Comparison of ENCODE assay signal across 34 cellular contexts in the genomic region with DNA sequence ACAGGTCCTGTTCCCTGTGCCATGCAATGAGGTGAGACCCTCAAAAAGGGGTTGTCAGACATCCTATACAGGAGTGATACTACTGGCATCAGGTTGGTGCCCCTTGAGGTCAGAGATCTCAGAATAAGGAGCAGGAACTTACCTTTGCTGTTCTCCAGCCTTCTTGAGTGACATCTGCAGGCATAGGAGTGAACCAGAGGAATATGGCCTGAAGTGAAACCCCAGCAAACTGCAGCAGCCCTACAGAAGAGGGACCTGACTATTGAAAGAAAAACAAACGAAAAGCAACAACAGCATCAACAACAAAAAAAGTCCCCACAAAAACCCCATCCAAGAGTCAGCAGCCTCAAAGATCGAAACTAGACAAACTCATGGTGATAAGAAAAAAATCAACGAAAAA.
DNase-seq lines count a peak whose midpoint lies in the region; ATAC-seq, FAIRE-seq and TF ChIP-seq lines count a peak whose summit lies in the region.
"Had no signal": no experiment of that assay in that cellular context is flagged by ENCODE, and none has a peak within 500 bp of the region (broad histone marks: within the 10 kb centered on the region; RNA-seq: fewer than 3 reads in every experiment).

No MANE protein-coding gene starts in this region.

- peak; percentile 58 for ATAC-seq in GM12878
- ATAC-seq in HG02642 (IDR thresholded peaks at IDR 0.05; ENCODE audit: poor library complexity, unreplicated experiment) = no peak
- ATAC-seq: A549; CD8-positive, alpha-beta T cell had no signal

- no peaks in the 10 kb centered on the region; the same call in 1 of the 2 replicates for H3K9me3 ChIP-seq in Karpas-422 (ENCODE audit: low read length)
- H3K9me3 ChIP-seq in GM12878 (replicated peaks; ENCODE audit: control insufficient read depth, insufficient read depth, low read length) = no peaks in the 10 kb centered on the region
- H3K9me3 ChIP-seq: A549, BE2C had no signal

- H3K4me1 Mint-ChIP-seq in immature natural killer cell = no peaks in the 10 kb centered on the region
- H3K4me1 Mint-ChIP-seq: B cell; CD14-positive monocyte; CD4-positive, alpha-beta memory T cell; CD8-positive, alpha-beta memory T cell had no signal

- intact Hi-C loops in GM12878 (cut with micrococcal nuclease; ENCODE audit: unreplicated experiment) = no loop called here

- H3K27me3 ChIP-seq in Karpas-422 (ENCODE audit: low read length) = no peaks in the 10 kb centered on the region
- no peaks in the 10 kb centered on the region for H3K27me3 ChIP-seq in GM12878 (replicated peaks in 1 of 2; ENCODE audit: control insufficient read depth in 2 of 2, insufficient read depth in 2 of 2, low read length in 1 of 2)
- H3K27me3 ChIP-seq: BE2C; BLaER1; BLaER1 treated with 17β-estradiol and CSF1 and Interleukin-3, amounts not matched to agents 10 nM and 100 nM had no signal

- TF ChIP-seq EP300 in GM12878 (IDR thresholded peaks at IDR 0.05; ENCODE audit: borderline replicate concordance in 1 of 2, control insufficient read depth in 1 of 2, low read depth in 2 of 2, low read length in 2 of 2) = no peak

- no peak for TF ChIP-seq CTCF in GM12865 (IDR thresholded peaks at IDR 0.05; ENCODE audit: insufficient read depth, low read depth, low read length, missing control alignments)
- TF ChIP-seq CTCF in GM12878 (IDR thresholded peaks at IDR 0.05 in 2 of 3, conservative IDR thresholded peaks at IDR 0.05 in 1 of 3; ENCODE audit: control insufficient read depth in 2 of 3, extremely low read depth in 1 of 3, insufficient read depth in 1 of 3, low read depth in 3 of 3, low read length in 3 of 3) = no peak

- H3K9ac ChIP-seq in Karpas-422 (ENCODE audit: low read length) (no peak overlapping the region), GM12878 (ENCODE audit: control insufficient read depth, insufficient read depth, low read length) (no peak overlapping the region)
- H3K9ac ChIP-seq: BLaER1; BLaER1 treated with 17β-estradiol and CSF1 and Interleukin-3, amounts not matched to agents 10 nM and 100 nM had no signal

- H3K36me3 ChIP-seq in Karpas-422 (ENCODE audit: insufficient read depth, low read length) (no peaks in the 10 kb centered on the region), GM12878 (ENCODE audit: control insufficient read depth in 2 of 2, insufficient read depth in 2 of 2, low read length in 1 of 2) (no peaks in the 10 kb centered on the region)
- H3K36me3 ChIP-seq: BE2C; BLaER1; BLaER1 treated with 17β-estradiol and CSF1 and Interleukin-3, amounts not matched to agents 10 nM and 100 nM had no signal

- no TSS peak for BruUV-seq in GM12878 (replicated peaks; lab: Mats Ljungman, UMichigan)

- SMC1A ChIA-PET in GM12878 (lab: Charles Lee; ENCODE audit: uncharacterized antibody, unreplicated experiment) = interaction anchor here (0.8 kb wide), 1 partner anchor 43 kb away, joined by 3 read pairs; no protein-coding TSS in a partner anchor

- H3K27ac Mint-ChIP-seq in immature natural killer cell = peak overlapping the region in 1 of 6 donors; percentile 5
- H3K27ac Mint-ChIP-seq: B cell; CD14-positive monocyte; CD4-positive, alpha-beta memory T cell; CD4-positive, alpha-beta T cell; CD4-positive, CD25-positive, alpha-beta regulatory T cell; CD8-positive, alpha-beta memory T cell; CD8-positive, alpha-beta T cell had no signal

- H3K27ac ChIP-seq in Karpas-422 (ENCODE audit: low read length) (no peak overlapping the region), GM12878 (ENCODE audit: control insufficient read depth, insufficient read depth) (no peak overlapping the region)
- H3K27ac ChIP-seq: 22Rv1; A549; BLaER1; BLaER1 treated with 17β-estradiol and CSF1 and Interleukin-3, amounts not matched to agents 10 nM and 100 nM; C4-2B had no signal

- H3K4me3 ChIP-seq in GM12865 (ENCODE audit: low read depth, low read length) (no peak overlapping the region), Karpas-422 (ENCODE audit: low read length) (no peak overlapping the region), GM12878 (no peak overlapping the region)
- H3K4me3 ChIP-seq: A549; BLaER1; BLaER1 treated with 17β-estradiol and CSF1 and Interleukin-3, amounts not matched to agents 10 nM and 100 nM had no signal

- in situ Hi-C loops in GM12878 (cut with MboI) = loop anchor here (5.0 kb wide), 2 partner anchors 35 to 50 kb away; no protein-coding TSS in a partner anchor

- TF ChIP-seq POLR2A in GM12878 (IDR thresholded peaks at IDR 0.05; ENCODE audit: low read depth, low read length) = no peak

- H4K20me1 ChIP-seq in Karpas-422 (ENCODE audit: insufficient read depth, low read depth, low read length) (no peaks in the 10 kb centered on the region), GM12878 (ENCODE audit: control insufficient read depth, insufficient read depth) (no peaks in the 10 kb centered on the region)
- H4K20me1 ChIP-seq: BLaER1; BLaER1 treated with 17β-estradiol and CSF1 and Interleukin-3, amounts not matched to agents 10 nM and 100 nM had no signal

- 11% methylated on average over 3 of the region's 3 CpGs for WGBS in GM12878 (ENCODE audit: insufficient coverage, insufficient replicate concordance, low lambda C conversion rate, missing lambda C conversion rate)

- H3K36me3 Mint-ChIP-seq in immature natural killer cell = peaks cover 0 to 3% (median 0%) of the 10 kb centered on the region in 3 donors
- H3K36me3 Mint-ChIP-seq: CD14-positive monocyte; CD4-positive, alpha-beta memory T cell; CD4-positive, CD25-positive, alpha-beta regulatory T cell; CD8-positive, alpha-beta T cell had no signal

- FAIRE-seq in GM12878 (lab: Jason Lieb, UNC) = no peak
- FAIRE-seq: A204.1, A549, D721Med had no signal

- H3K4me1 ChIP-seq in Karpas-422 (ENCODE audit: low read length) (no peaks in the 10 kb centered on the region), GM12878 (ENCODE audit: control insufficient read depth, insufficient read depth, low read length) (no peaks in the 10 kb centered on the region)
- H3K4me1 ChIP-seq: A549; BE2C; BLaER1; BLaER1 treated with 17β-estradiol and CSF1 and Interleukin-3, amounts not matched to agents 10 nM and 100 nM; Caco-2 had no signal

- no peak for TF ChIP-seq RAD21 in GM12878 (IDR thresholded peaks at IDR 0.05; ENCODE audit: insufficient read depth, low read depth, low read length)

- H3K4me3 Mint-ChIP-seq in immature natural killer cell = no peak overlapping the region
- H3K4me3 Mint-ChIP-seq: B cell; CD14-positive monocyte; CD4-positive, alpha-beta memory T cell; CD4-positive, alpha-beta T cell; CD4-positive, CD25-positive, alpha-beta regulatory T cell; CD8-positive, alpha-beta memory T cell; CD8-positive, alpha-beta T cell had no signal

- H3K79me2 ChIP-seq in Karpas-422 (ENCODE audit: low read length) = no peaks in the 10 kb centered on the region
- no peaks in the 10 kb centered on the region for H3K79me2 ChIP-seq in GM12878 (ENCODE audit: control insufficient read depth, insufficient read depth, low read length)

- CTCF ChIA-PET in GM12878 (lab: Yijun Ruan, JAX) = interaction anchor here (2.0 kb wide), 1 partner anchor 44 kb away, joined by 7 read pairs; no protein-coding TSS in a partner anchor

- RAD21 ChIA-PET in GM12878 (lab: Charles Lee; ENCODE audit: unreplicated experiment) = interaction anchor here (1.7 kb wide), 1 partner anchor 73 kb away, joined by 6 read pairs; no protein-coding TSS in a partner anchor

- H3K9me3 Mint-ChIP-seq in immature natural killer cell = peaks cover 0 to under 1% (median 0%) of the 10 kb centered on the region in 6 donors
- H3K9me3 Mint-ChIP-seq: CD4-positive, alpha-beta T cell; CD8-positive, alpha-beta T cell had no signal

- DNase-seq in GM12865 (ENCODE audit: low read depth) (peak; percentile 18), Karpas-422 (peak; percentile 6), GM12878 (ENCODE audit: low read depth, low spot score) (no peak), immature natural killer cell (no peak), NCI-H446 treated with DMSO at 0.1 percent for 48 hours (lab: John Stamatoyannopoulos, UW) (no peak)
- DNase-seq: 8988T; ACHN; AML-193; BE2C; C1 segment of cervical spinal cord; Caco-2; Calu3; CD4-positive, alpha-beta T cell; CD4-positive, CD25-positive, alpha-beta regulatory T cell; CD8-positive, alpha-beta memory T cell; CD8-positive, alpha-beta T cell; COR-L47; DMS 273 treated with DMSO at 0.1 percent for 48 hours; DMS153; DMS79; DMS79 treated with DMSO at 0.1 percent for 48 hours; DND-41; EL had no signal

- no peak overlapping the region for H2AFZ ChIP-seq in Karpas-422 (ENCODE audit: low read length)
- no peak overlapping the region for H2AFZ ChIP-seq in GM12878 (ENCODE audit: control insufficient read depth, low read depth, low read length)

- no peaks in the 10 kb centered on the region for H3K9me2 ChIP-seq in Karpas-422 (replicated peaks; ENCODE audit: insufficient read depth, low read length)

- H3K27me3 Mint-ChIP-seq in immature natural killer cell (ENCODE audit: low read depth in 3 of 3) = peaks cover 0 to 4% (median 4%) of the 10 kb centered on the region in 3 donors
- H3K27me3 Mint-ChIP-seq: B cell; CD4-positive, CD25-positive, alpha-beta regulatory T cell had no signal

- POLR2A ChIA-PET in GM12878 (lab: Charles Lee) = interaction anchor here (0.6 kb wide), 1 partner anchor 282 kb away, joined by 3 read pairs; no protein-coding TSS in a partner anchor

- H3K4me2 ChIP-seq in Karpas-422 (ENCODE audit: low read depth, low read length, poor library complexity, severe bottlenecking) (no peak overlapping the region), GM12878 (ENCODE audit: control insufficient read depth, insufficient read depth) (no peak overlapping the region)
- H3K4me2 ChIP-seq: A549; BLaER1; BLaER1 treated with 17β-estradiol and CSF1 and Interleukin-3, amounts not matched to agents 10 nM and 100 nM had no signal

TF ChIP-seq in GM12878, 131 proteins besides CTCF, POLR2A, EP300 and RAD21 (continues in another document):
- TF ChIP-seq, protein P1, sequence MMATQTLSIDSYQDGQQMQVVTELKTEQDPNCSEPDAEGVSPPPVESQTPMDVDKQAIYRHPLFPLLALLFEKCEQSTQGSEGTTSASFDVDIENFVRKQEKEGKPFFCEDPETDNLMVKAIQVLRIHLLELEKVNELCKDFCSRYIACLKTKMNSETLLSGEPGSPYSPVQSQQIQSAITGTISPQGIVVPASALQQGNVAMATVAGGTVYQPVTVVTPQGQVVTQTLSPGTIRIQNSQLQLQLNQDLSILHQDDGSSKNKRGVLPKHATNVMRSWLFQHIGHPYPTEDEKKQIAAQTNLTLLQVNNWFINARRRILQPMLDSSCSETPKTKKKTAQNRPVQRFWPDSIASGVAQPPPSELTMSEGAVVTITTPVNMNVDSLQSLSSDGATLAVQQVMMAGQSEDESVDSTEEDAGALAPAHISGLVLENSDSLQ (IDR thresholded peaks at IDR 0.05) = peak; percentile 80
- no peak for TF ChIP-seq KAT2A (conservative IDR thresholded peaks at IDR 0.05; ENCODE audit: control insufficient read depth, low read depth, low read length)

Comparison
In these comparisons a context has a peak if more than half of its experiments do, and no peak if none do; other contexts are left out.
1. DNase-seq: peak in GM12865 (single experiment) and Karpas-422 (single experiment); none in GM12878 (single experiment), immature natural killer cell (0 of 3) and NCI-H446 treated with DMSO at 0.1 percent for 48 hours (single experiment).